19 cellular contexts compared by ENCODE assay signal in the genomic region with DNA sequence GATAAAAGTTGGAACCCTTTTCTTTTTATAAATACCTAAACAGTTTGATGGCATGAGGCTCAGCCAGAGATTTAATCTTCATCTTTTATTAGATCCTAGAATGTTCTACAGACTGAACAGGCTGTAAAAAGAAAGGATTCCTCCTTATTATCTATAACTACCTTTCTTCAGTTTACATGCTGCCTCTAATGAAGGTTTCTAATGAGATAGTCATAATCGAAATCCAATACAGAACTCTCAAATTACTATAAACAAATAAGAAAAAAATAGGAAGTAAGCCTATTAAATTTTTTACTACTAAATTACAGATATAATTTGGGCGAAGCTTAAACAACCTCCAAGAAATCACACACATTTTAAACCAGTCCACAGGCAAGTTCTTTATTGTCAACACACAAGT. TPM values are rescaled to one million over a fixed set of nuclear protein-coding genes. Genes with fewer than 3 reads are reported as not detected.
A peak's percentile ranks its signal among the peaks of the same experiment; 100 is the strongest.
DNase-seq lines count a peak whose midpoint lies in the region; ATAC-seq, FAIRE-seq and TF ChIP-seq lines count a peak whose summit lies in the region.
"Had no signal": no experiment of that assay in that cellular context is flagged by ENCODE, and none has a peak within 500 bp of the region (broad histone marks: within the 10 kb centered on the region; RNA-seq: fewer than 3 reads in every experiment).

No MANE protein-coding gene starts in this region.

- H3K79me2 ChIP-seq in parathyroid adenoma = peaks cover 3% of the 10 kb centered on the region

- H3K27ac ChIP-seq in A549 (no peak overlapping the region), IMR-90 (ENCODE audit: insufficient read depth, low read length) (no peak overlapping the region), epithelial cell of prostate (peak overlapping the region; percentile 83), parathyroid adenoma (no peak overlapping the region)

- peaks cover 52% of the 10 kb centered on the region for H3K4me1 ChIP-seq in A549
- H3K4me1 ChIP-seq in IMR-90 (ENCODE audit: control insufficient read depth, insufficient read depth, low read length) = peaks cover 5% of the 10 kb centered on the region
- H3K4me1 ChIP-seq in parathyroid adenoma = no peaks in the 10 kb centered on the region

- no peak overlapping the region for H3K14ac ChIP-seq in IMR-90 (replicated peaks; ENCODE audit: low read depth, low read length)

- WGBS in A549 (ENCODE audit: missing lambda C conversion rate) = 69% methylated on average over 2 of the region's 2 CpGs
- no CpG with 5 or more reads among the region's 2 CpGs for WGBS in IMR-90 (ENCODE audit: extremely low coverage in 2 of 2, insufficient read length in 1 of 2), 2 experiments

- H3K18ac ChIP-seq in IMR-90 (ENCODE audit: low read depth, low read length) = no peak overlapping the region

- H4K91ac ChIP-seq in IMR-90 (ENCODE audit: insufficient read depth, low read depth, low read length) = no peak overlapping the region

- intact Hi-C loops in IMR-90 (cut with micrococcal nuclease) = loop anchor here (5.0 to 10.0 kb wide), 2 partner anchors 37 to 495 kb away; partner anchors contain the start of gene DNAH14

- no peak overlapping the region for H2AK5ac ChIP-seq in IMR-90 (ENCODE audit: low read depth, low read length)

- no peak overlapping the region for H2AK9ac ChIP-seq in IMR-90 (replicated peaks; ENCODE audit: low read depth, low read length, poor library complexity)

- no peak overlapping the region for H2BK120ac ChIP-seq in IMR-90 (ENCODE audit: low read depth, low read length)

- H2BK20ac ChIP-seq in IMR-90 (ENCODE audit: low read depth, low read length) = no peak overlapping the region

- peak overlapping the region; percentile 45 for H2BK5ac ChIP-seq in IMR-90 (ENCODE audit: low read depth, low read length, poor library complexity, severe bottlenecking)

- no peak overlapping the region for H4K5ac ChIP-seq in IMR-90 (ENCODE audit: low read depth, low read length)

- no peak overlapping the region for H3K56ac ChIP-seq in IMR-90 (ENCODE audit: extremely low read depth, insufficient read depth, low read length)

- no peak for TF ChIP-seq POLR2A in A549 (IDR thresholded peaks at IDR 0.05; ENCODE audit: low read length)
- TF ChIP-seq POLR2A in IMR-90 (IDR thresholded peaks at IDR 0.05; ENCODE audit: low read depth, low read length) = no peak

- H3K4me3 ChIP-seq in A549 (no peak overlapping the region), IMR-90 (ENCODE audit: insufficient read depth, low read depth, low read length) (no peak overlapping the region), parathyroid adenoma (ENCODE audit: low read depth, low read length) (peak overlapping the region; percentile 9)
- H3K4me3 ChIP-seq: pancreas had no signal

- dilution Hi-C loops in IMR-90 (cut with HindIII; ENCODE audit: low sequenced_read_pairs, unreplicated experiment) = no loop called here

- in situ Hi-C loops in IMR-90 (cut with MboI; ENCODE audit: low sequenced_read_pairs) = no loop called here

- TF ChIP-seq EP300 in A549 (IDR thresholded peaks at IDR 0.05) = no peak

- no TSS peak for BruUV-seq in IMR-90 (replicated peaks; lab: Mats Ljungman, UMichigan)

- no peak overlapping the region for H2BK15ac ChIP-seq in IMR-90 (ENCODE audit: low read depth, low read length)

- H3K36me3 ChIP-seq in IMR-90 (ENCODE audit: control insufficient read depth, insufficient read depth, low read length) = peaks cover 7% of the 10 kb centered on the region
- H3K36me3 ChIP-seq in parathyroid adenoma (ENCODE audit: control insufficient read depth, insufficient read depth, low read length) = no peaks in the 10 kb centered on the region

- H3K4me2 ChIP-seq in A549 (peak overlapping the region; percentile 97), IMR-90 (ENCODE audit: low read depth, low read length) (no peak overlapping the region), parathyroid adenoma (ENCODE audit: low read length) (no peak overlapping the region)

- no peak overlapping the region for H3K23ac ChIP-seq in IMR-90 (ENCODE audit: low read depth, low read length)

- CTCF ChIA-PET in A549 (lab: Yijun Ruan, JAX) (interaction anchor here (0.6 to 1.6 kb wide), 5 partner anchors 9 to 294 kb away, joined by 3 to 10 read pairs (median 3); no protein-coding TSS in a partner anchor), IMR-90 (lab: Yijun Ruan, JAX) (no interaction called here)

- POLR2A ChIA-PET in A549 (lab: Yijun Ruan, JAX) = no interaction called here
- POLR2A ChIA-PET in IMR-90 (lab: Charles Lee; ENCODE audit: unreplicated experiment) = interaction anchor here (0.6 kb wide), 1 partner anchor 68 kb away, joined by 4 read pairs; no protein-coding TSS in a partner anchor

- H4K20me1 ChIP-seq in IMR-90 (ENCODE audit: insufficient read depth, low read length) = peaks cover 51% of the 10 kb centered on the region

- no peak for TF ChIP-seq CTCF in A549 (IDR thresholded peaks at IDR 0.05)
- TF ChIP-seq CTCF in IMR-90 (conservative IDR thresholded peaks at IDR 0.05; ENCODE audit: low read depth, low read length) = no peak
- no peak for TF ChIP-seq CTCF in parathyroid adenoma (IDR thresholded peaks at IDR 0.05)
- no peak for TF ChIP-seq CTCF in omental fat pad (IDR thresholded peaks at IDR 0.05)

- no peak for FAIRE-seq in A549 (lab: Jason Lieb, UNC)

- H3K79me1 ChIP-seq in IMR-90 (ENCODE audit: low read depth in 1 of 2, low read length in 2 of 2) = peaks cover 8 to 27% of the 10 kb centered on the region in 2 experiments; a peak in 3 of 4 replicates

- H3K9ac ChIP-seq in IMR-90 (ENCODE audit: low read depth, low read length) (no peak overlapping the region), parathyroid adenoma (no peak overlapping the region)

- H3K9me1 ChIP-seq in IMR-90 (ENCODE audit: insufficient read depth, low read length) = no peaks in the 10 kb centered on the region

- DNase-seq in A549 (ENCODE audit: low read depth in 1 of 2, low spot score in 1 of 2) = no peak
- DNase-seq in IMR-90 = no peak
- DNase-seq in epithelial cell of prostate (ENCODE audit: low read depth, low spot score) = no peak
- DNase-seq in stimulated activated CD8-positive, alpha-beta memory T cell treated with anti-CD3 and anti-CD28 coated beads, Interleukin-4, amount 100 ng/mL, for 48 hours = no peak
- no peak for DNase-seq in NAMALWA (ENCODE audit: low spot score)
- DNase-seq in activated T-cell treated with anti-CD3 and anti-CD28 coated beads for 4 hours = no peak
- no peak for DNase-seq in omental fat pad (ENCODE audit: low spot score)
- DNase-seq: activated effector memory CD4-positive, alpha-beta T cell treated with anti-CD3 and anti-CD28 coated beads, Interleukin-2, amount 50 U/mL, for 16 hours; anterior cingulate cortex; COR-L47; foreskin fibroblast; NCI-H2029; NCI-H510A treated with DMSO at 0.1 percent for 48 hours; pancreas; SHP77 treated with DMSO at 0.1 percent for 48 hours; trophoblast cell had no signal

- H3K9me3 ChIP-seq in A549 (no peaks in the 10 kb centered on the region), IMR-90 (ENCODE audit: control insufficient read depth, insufficient read depth, low read length) (no peaks in the 10 kb centered on the region), parathyroid adenoma (ENCODE audit: control insufficient read depth, low read length) (no peaks in the 10 kb centered on the region)
- H3K9me3 ChIP-seq: pancreas had no signal

- H2AFZ ChIP-seq in IMR-90 (replicated peaks; ENCODE audit: low read length, poor library complexity) (no peak overlapping the region), parathyroid adenoma (no peak overlapping the region)

- no peaks in the 10 kb centered on the region for H3K27me3 ChIP-seq in IMR-90 (ENCODE audit: control insufficient read depth, insufficient read depth, low read length)
- H3K27me3 ChIP-seq in parathyroid adenoma (ENCODE audit: control insufficient read depth, insufficient read depth, low read length) = no peaks in the 10 kb centered on the region
- H3K27me3 ChIP-seq: pancreas had no signal

- ATAC-seq in A549 (no peak), IMR-90 (ENCODE audit: low read depth) (no peak), omental fat pad (ENCODE audit: low FRiP score) (no peak)
- ATAC-seq: activated CD4-positive, CD25-positive, alpha-beta regulatory T cell treated with anti-CD3 and anti-CD28 coated beads, Interleukin-2, amount 50 U/mL, for 24 hours; pancreas; stimulated activated memory B cell treated with anti-CD40 and anti-IgM and Interleukin-4, amounts not matched to agents 10 μg/mL and 1 μg/mL and 100 μg/mL, for 72 hours had no signal

- no peak overlapping the region for H4K8ac ChIP-seq in IMR-90 (ENCODE audit: low read depth in 2 of 2, low read length in 2 of 2)

- no peak for TF ChIP-seq RAD21 in A549 (conservative IDR thresholded peaks at IDR 0.05 in 1 of 2, IDR thresholded peaks at IDR 0.05 in 1 of 2)
- no peak for TF ChIP-seq RAD21 in IMR-90 (IDR thresholded peaks at IDR 0.05; ENCODE audit: low read length)

- no peak overlapping the region for H3K4ac ChIP-seq in IMR-90 (ENCODE audit: low read depth, low read length)

TF ChIP-seq in A549, 52 proteins besides CTCF, POLR2A, EP300 and RAD21:
- TF ChIP-seq JUNB (IDR thresholded peaks at IDR 0.05) = no peak

TF ChIP-seq in IMR-90, 13 proteins besides CTCF, POLR2A, EP300 and RAD21 (continues in another document):
- TF ChIP-seq, protein P1, sequence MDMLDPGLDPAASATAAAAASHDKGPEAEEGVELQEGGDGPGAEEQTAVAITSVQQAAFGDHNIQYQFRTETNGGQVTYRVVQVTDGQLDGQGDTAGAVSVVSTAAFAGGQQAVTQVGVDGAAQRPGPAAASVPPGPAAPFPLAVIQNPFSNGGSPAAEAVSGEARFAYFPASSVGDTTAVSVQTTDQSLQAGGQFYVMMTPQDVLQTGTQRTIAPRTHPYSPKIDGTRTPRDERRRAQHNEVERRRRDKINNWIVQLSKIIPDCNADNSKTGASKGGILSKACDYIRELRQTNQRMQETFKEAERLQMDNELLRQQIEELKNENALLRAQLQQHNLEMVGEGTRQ (IDR thresholded peaks at IDR 0.05; ENCODE audit: low read depth, low read length) = no peak
- TF ChIP-seq NFE2L2 (IDR thresholded peaks at IDR 0.05; ENCODE audit: low read depth, low read length) (no peak), RCOR1 (IDR thresholded peaks at IDR 0.05; ENCODE audit: insufficient replicate concordance, low read length) (no peak), CEBPB (IDR thresholded peaks at IDR 0.05; ENCODE audit: low read depth, low read length) (no peak), RFX5 (IDR thresholded peaks at IDR 0.05; ENCODE audit: low read depth, low read length) (no peak), CHD1 (IDR thresholded peaks at IDR 0.05; ENCODE audit: low read depth, low read length) (no peak)

RNA-seq across cellular contexts. Expression of gene WDR26, which starts 5.0 kb away (rescaled TPM):
- 38.4 and 55.4 TPM in 2 replicates for polyA plus RNA-seq in A549 (2011; rRNA removed)
- 16.9 and 17.1 TPM in 2 replicates for polyA plus RNA-seq in A549 (2012; cell fraction: cytosol; rRNA removed)
- 10.6 and 14.0 TPM in 2 replicates for polyA plus RNA-seq in A549 (2012; cell fraction: nucleus; rRNA removed)
- polyA plus RNA-seq in A549 (2017; fragmentation: RNase III; extraction: RNeasy Plus Mini Kit Qiagen cat#74134 plus additional on column Dnase treatment) = 44.3 to 45.9 TPM (median 45.2 TPM) in 3 replicates
- polyA minus RNA-seq in A549 (2011; rRNA and poly(A)+ RNA removed) = 51.8 and 53.8 TPM in 2 replicates
- total RNA-seq in IMR-90 (2012; rRNA removed) = 23.8 and 41.4 TPM in 2 replicates
- 31.1 and 46.4 TPM in 2 replicates for polyA plus RNA-seq in IMR-90 (2012; rRNA removed)
- polyA plus RNA-seq in IMR-90 (2012; cell fraction: cytosol; rRNA removed) = 13.2 and 15.6 TPM in 2 replicates
- 14.3 and 60.9 TPM in 2 replicates for polyA plus RNA-seq in IMR-90 (2012; cell fraction: nucleus; rRNA removed; ENCODE audit: low replicate concordance)
- 100 to 1,000 TPM in 1 of 4 donors, 10 to 100 TPM in 3; 79.9 to 101 (median 93.8) TPM for total RNA-seq in omental fat pad
